ENCODE assay signal across 1 cellular context in the genomic region with DNA sequence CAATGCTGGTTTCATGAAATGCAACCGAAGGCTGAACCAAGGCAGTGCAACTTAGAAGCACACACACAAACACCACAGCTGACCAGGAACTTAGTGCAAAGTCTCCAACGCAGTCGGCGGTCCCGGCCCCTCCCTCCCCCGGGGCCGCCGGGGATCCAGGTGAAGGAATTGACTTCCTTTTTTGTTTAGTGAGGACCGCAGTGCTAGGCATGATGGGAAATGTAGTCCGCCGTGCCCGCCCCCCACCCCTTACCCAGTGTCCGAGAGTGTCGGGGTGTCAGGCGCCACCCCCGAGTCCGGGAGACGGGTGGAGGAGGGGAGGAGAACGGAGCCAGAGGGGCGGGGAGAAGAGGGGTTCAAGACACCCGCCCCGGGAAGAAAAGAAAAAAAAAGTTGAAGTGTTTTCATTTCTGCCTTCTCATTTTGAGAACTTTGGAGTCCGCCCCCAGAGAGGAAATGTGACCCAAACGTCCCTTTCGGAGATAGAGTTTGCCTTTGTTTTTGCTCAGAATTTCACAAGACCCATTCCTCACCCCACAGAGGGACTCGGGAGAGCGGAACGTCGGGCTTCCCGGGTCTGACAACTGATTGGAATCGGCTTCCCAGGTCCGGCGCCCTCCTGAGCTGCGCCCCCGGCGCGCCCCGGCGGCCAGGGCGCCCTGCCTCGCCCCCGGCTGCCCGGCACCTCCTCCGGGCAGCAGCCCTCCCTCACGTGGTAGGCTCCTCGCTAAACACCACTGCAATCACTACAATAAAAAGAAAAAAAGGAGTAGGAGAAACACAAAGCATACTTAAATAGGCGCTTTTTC.
TF ChIP-seq lines count a peak whose summit lies in the region.

No MANE protein-coding gene starts in this region.

TF ChIP-seq in K562, 482 proteins besides CTCF, POLR2A, EP300 and RAD21 (continued from another document and continues in another):
- TF ChIP-seq ZEB2 (IDR thresholded peaks at IDR 0.05), result peak; percentile 44; the same call in 1 of the 2 replicates
- peak; percentile 91; the same call in 1 of the 2 replicates for TF ChIP-seq ZNF384 (IDR thresholded peaks at IDR 0.05; ENCODE audit: low read depth, low read length)
- peak; percentile 69; the same call in 1 of the 2 replicates for TF ChIP-seq GTF2E2 (tag; IDR thresholded peaks at IDR 0.05)
- TF ChIP-seq, protein P1, sequence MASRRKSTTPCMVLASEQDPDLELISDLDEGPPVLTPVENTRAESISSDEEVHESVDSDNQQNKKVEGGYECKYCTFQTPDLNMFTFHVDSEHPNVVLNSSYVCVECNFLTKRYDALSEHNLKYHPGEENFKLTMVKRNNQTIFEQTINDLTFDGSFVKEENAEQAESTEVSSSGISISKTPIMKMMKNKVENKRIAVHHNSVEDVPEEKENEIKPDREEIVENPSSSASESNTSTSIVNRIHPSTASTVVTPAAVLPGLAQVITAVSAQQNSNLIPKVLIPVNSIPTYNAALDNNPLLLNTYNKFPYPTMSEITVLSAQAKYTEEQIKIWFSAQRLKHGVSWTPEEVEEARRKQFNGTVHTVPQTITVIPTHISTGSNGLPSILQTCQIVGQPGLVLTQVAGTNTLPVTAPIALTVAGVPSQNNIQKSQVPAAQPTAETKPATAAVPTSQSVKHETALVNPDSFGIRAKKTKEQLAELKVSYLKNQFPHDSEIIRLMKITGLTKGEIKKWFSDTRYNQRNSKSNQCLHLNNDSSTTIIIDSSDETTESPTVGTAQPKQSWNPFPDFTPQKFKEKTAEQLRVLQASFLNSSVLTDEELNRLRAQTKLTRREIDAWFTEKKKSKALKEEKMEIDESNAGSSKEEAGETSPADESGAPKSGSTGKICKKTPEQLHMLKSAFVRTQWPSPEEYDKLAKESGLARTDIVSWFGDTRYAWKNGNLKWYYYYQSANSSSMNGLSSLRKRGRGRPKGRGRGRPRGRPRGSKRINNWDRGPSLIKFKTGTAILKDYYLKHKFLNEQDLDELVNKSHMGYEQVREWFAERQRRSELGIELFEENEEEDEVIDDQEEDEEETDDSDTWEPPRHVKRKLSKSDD (conservative IDR thresholded peaks at IDR 0.05; ENCODE audit: low read length), result no peak
- TF ChIP-seq, protein P2, sequence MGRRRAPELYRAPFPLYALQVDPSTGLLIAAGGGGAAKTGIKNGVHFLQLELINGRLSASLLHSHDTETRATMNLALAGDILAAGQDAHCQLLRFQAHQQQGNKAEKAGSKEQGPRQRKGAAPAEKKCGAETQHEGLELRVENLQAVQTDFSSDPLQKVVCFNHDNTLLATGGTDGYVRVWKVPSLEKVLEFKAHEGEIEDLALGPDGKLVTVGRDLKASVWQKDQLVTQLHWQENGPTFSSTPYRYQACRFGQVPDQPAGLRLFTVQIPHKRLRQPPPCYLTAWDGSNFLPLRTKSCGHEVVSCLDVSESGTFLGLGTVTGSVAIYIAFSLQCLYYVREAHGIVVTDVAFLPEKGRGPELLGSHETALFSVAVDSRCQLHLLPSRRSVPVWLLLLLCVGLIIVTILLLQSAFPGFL (CRISPR knock-in tag; IDR thresholded peaks at IDR 0.05), result no peak
- no peak for TF ChIP-seq ZBTB8A (IDR thresholded peaks at IDR 0.05; ENCODE audit: partially characterized antibody)
- TF ChIP-seq FOXP1 (CRISPR knock-in tag; IDR thresholded peaks at IDR 0.05), result no peak; the same call in 1 of the 2 replicates
- TF ChIP-seq RBFOX2 (IDR thresholded peaks at IDR 0.05; ENCODE audit: low read depth, low read length), result peak; percentile 69
- TF ChIP-seq TGIF2 (CRISPR knock-in tag; IDR thresholded peaks at IDR 0.05), result no peak
- TF ChIP-seq, protein P3, sequence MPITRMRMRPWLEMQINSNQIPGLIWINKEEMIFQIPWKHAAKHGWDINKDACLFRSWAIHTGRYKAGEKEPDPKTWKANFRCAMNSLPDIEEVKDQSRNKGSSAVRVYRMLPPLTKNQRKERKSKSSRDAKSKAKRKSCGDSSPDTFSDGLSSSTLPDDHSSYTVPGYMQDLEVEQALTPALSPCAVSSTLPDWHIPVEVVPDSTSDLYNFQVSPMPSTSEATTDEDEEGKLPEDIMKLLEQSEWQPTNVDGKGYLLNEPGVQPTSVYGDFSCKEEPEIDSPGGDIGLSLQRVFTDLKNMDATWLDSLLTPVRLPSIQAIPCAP (CRISPR knock-in tag; IDR thresholded peaks at IDR 0.05; ENCODE audit: borderline replicate concordance), result no peak
- TF ChIP-seq, protein P4, sequence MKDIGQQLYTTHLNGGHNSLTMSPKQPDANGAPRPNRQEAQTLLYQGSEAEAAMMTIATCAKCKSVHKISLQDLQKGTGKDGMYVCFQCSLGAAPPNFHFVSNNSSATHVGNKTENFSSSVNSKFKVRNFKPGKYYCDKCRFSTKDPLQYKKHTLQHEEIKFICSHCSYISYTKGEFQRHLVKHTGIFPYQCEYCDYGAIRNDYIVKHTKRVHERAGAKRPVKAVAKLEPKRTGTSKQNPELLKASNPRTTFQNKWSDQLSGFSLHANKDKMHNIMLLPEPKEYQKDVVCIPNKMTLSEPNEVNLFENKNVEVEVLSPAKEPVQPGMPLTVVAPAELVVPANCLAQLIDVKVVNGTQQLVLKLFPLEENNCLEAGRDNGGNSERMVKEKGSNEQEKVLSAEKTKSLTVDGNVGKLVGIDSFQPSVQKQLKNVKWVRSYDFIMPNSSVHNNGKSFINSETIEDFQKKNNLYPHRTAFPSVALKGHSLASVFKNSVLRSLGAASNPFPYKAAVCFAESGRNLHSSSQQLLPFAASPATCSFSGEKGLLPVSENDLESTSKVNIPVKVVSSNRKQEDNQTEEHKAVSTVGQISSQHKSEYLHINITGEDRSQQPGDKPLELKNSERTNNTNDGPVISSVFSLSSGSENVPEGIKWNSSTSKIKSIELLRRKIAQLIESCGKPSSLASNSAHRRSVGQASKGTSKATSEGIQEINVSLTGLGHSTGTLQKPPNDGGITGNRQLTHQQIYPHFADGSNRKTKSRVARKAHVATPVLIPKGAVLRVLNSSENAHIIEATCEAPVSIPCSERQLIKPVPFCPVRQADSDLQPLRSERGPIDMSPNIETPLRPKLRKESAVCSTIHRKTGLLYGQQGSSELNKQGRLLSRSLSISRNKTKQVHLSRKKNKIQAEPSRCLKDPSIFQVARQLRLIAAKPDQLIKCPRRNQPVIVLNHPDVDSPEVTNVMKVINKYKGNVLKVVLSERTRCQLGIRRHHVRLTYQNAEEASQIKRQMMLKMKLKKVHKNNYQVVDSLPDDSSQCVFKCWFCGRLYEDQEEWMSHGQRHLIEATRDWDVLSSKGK (CRISPR knock-in tag; IDR thresholded peaks at IDR 0.05), result no peak
- no peak for TF ChIP-seq ATF1 (CRISPR knock-in tag; IDR thresholded peaks at IDR 0.05)
- TF ChIP-seq ATF1 (tag; IDR thresholded peaks at IDR 0.05), result peak; percentile 73
- no peak; the same call in 1 of the 2 replicates for TF ChIP-seq STAT5A (IDR thresholded peaks at IDR 0.05; ENCODE audit: borderline replicate concordance, low read length)
- peak; percentile 52 to 56; a peak in 3 of 4 replicates for TF ChIP-seq SIX5 (IDR thresholded peaks at IDR 0.05; ENCODE audit: borderline replicate concordance in 1 of 2, insufficient read depth in 1 of 2, low read depth in 1 of 2, low read length in 2 of 2)
- no peak for TF ChIP-seq MTA1 (IDR thresholded peaks at IDR 0.05; ENCODE audit: borderline replicate concordance)
- no peak; the same call in 1 of the 2 replicates for TF ChIP-seq GATAD2B (IDR thresholded peaks at IDR 0.05; ENCODE audit: borderline replicate concordance)
- TF ChIP-seq JUND (IDR thresholded peaks at IDR 0.05; ENCODE audit: borderline replicate concordance, low read depth, low read length), result peak; percentile 28; the same call in 1 of the 2 replicates
- TF ChIP-seq JUND (tag; IDR thresholded peaks at IDR 0.05; ENCODE audit: borderline replicate concordance, low read depth, low read length), result no peak; the same call in 2 of the 3 replicates
- no peak for TF ChIP-seq SIRT6 (IDR thresholded peaks at IDR 0.05; ENCODE audit: low read depth, low read length)
- no peak for TF ChIP-seq SFPQ (IDR thresholded peaks at IDR 0.05; ENCODE audit: low read depth, low read length)
- TF ChIP-seq RAD51 (IDR thresholded peaks at IDR 0.05; ENCODE audit: borderline replicate concordance, low read depth), result no peak
- no peak for TF ChIP-seq MAFG (tag; conservative IDR thresholded peaks at IDR 0.05)
- TF ChIP-seq CC2D1A (IDR thresholded peaks at IDR 0.05), result peak; percentile 100
- TF ChIP-seq NR2C1 (IDR thresholded peaks at IDR 0.05), result no peak
- peak; percentile 72; the same call in 1 of the 2 replicates for TF ChIP-seq NR2C1 (tag; IDR thresholded peaks at IDR 0.05)
- TF ChIP-seq SLC30A9 (CRISPR knock-in tag; IDR thresholded peaks at IDR 0.05), result no peak
- TF ChIP-seq TEAD2 (tag; IDR thresholded peaks at IDR 0.05), result no peak
- TF ChIP-seq C11orf30 (IDR thresholded peaks at IDR 0.05; ENCODE audit: low read depth), result 0 out of 2 replicates have a peak, but pooled peaks have one; percentile 24
- TF ChIP-seq ZNF785 (CRISPR knock-in tag; IDR thresholded peaks at IDR 0.05), result no peak
- TF ChIP-seq YY1 (IDR thresholded peaks at IDR 0.05; ENCODE audit: borderline replicate concordance in 1 of 3, control insufficient read depth in 1 of 3, extremely low read depth in 1 of 3, insufficient read depth in 3 of 3, insufficient read length in 1 of 3, insufficient replicate concordance in 2 of 3, low read depth in 1 of 3, low read length in 2 of 3), result peak in 1 of 3 experiments; percentile 6
- TF ChIP-seq TCF7 (IDR thresholded peaks at IDR 0.05; ENCODE audit: borderline replicate concordance), result no peak
- TF ChIP-seq MAX (CRISPR knock-in tag; IDR thresholded peaks at IDR 0.05), result no peak
- no peak for TF ChIP-seq ZNF644 (tag; IDR thresholded peaks at IDR 0.05; ENCODE audit: low read depth)
- no peak for TF ChIP-seq NEUROD1 (IDR thresholded peaks at IDR 0.05; ENCODE audit: borderline replicate concordance, low read depth, low read length, partially characterized antibody)
- TF ChIP-seq MYBL2 (IDR thresholded peaks at IDR 0.05; ENCODE audit: low read depth), result no peak
- TF ChIP-seq MYBL2 (CRISPR knock-in tag; IDR thresholded peaks at IDR 0.05; ENCODE audit: borderline replicate concordance), result no peak
- no peak for TF ChIP-seq SMARCC2 (IDR thresholded peaks at IDR 0.05; ENCODE audit: low read depth)
- TF ChIP-seq, protein P5, sequence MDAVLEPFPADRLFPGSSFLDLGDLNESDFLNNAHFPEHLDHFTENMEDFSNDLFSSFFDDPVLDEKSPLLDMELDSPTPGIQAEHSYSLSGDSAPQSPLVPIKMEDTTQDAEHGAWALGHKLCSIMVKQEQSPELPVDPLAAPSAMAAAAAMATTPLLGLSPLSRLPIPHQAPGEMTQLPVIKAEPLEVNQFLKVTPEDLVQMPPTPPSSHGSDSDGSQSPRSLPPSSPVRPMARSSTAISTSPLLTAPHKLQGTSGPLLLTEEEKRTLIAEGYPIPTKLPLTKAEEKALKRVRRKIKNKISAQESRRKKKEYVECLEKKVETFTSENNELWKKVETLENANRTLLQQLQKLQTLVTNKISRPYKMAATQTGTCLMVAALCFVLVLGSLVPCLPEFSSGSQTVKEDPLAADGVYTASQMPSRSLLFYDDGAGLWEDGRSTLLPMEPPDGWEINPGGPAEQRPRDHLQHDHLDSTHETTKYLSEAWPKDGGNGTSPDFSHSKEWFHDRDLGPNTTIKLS (IDR thresholded peaks at IDR 0.05; ENCODE audit: borderline replicate concordance, low read depth), result peak; percentile 81
- TF ChIP-seq ETV1 (tag; conservative IDR thresholded peaks at IDR 0.05; ENCODE audit: low read depth), result peak; percentile 54
- no peak for TF ChIP-seq MECOM (CRISPR knock-in tag; IDR thresholded peaks at IDR 0.05)
- TF ChIP-seq ETS2 (tag; IDR thresholded peaks at IDR 0.05; ENCODE audit: borderline replicate concordance, poor library complexity, severe bottlenecking), result no peak
- peak; percentile 72 to 85; a peak in 3 of 4 replicates for TF ChIP-seq UBTF (IDR thresholded peaks at IDR 0.05; ENCODE audit: borderline replicate concordance in 1 of 2, low read depth in 2 of 2, low read length in 2 of 2)
- no peak for TF ChIP-seq ZNF830 (CRISPR knock-in tag; IDR thresholded peaks at IDR 0.05)
- peak; percentile 47; the same call in 1 of the 2 replicates for TF ChIP-seq ZNF316 (IDR thresholded peaks at IDR 0.05)
- TF ChIP-seq GTF2B (IDR thresholded peaks at IDR 0.05; ENCODE audit: extremely low read depth, insufficient read length), result no peak
- TF ChIP-seq RBM17 (IDR thresholded peaks at IDR 0.05; ENCODE audit: borderline replicate concordance, low read depth, low read length), result no peak
